In genomic region chr1:17059391-17060128, GRCh38 we compare ENCODE assay signal across 8 cellular contexts. TPM values are rescaled to one million over a fixed set of nuclear protein-coding genes. Genes with fewer than 3 reads are reported as not detected.
A peak's percentile ranks its signal among the peaks of the same experiment; 100 is the strongest.
DNase-seq lines count a peak whose midpoint lies in the region; ATAC-seq lines count a peak whose summit lies in the region.

No MANE protein-coding gene starts in this region.

- peak; percentile 82 for ATAC-seq in activated naive CD8-positive, alpha-beta T cell treated with anti-CD3 and anti-CD28 coated beads, Interleukin-2, amount 10 ng/mL, durations not matched to agents 7 days and 5 days (ENCODE audit: low read depth)

- POLR2A ChIA-PET in activated naive CD8-positive, alpha-beta T cell treated with anti-CD3 and anti-CD28 coated beads, Interleukin-2, amount 10 ng/mL, durations not matched to agents 7 days and 5 days (lab: Charles Lee): no interaction called here

- peaks cover 2% of the 10 kb centered on the region; the same call in 1 of the 2 replicates for H3K9me3 ChIP-seq in NT2/D1 (ENCODE audit: insufficient read depth, low read length)

- intact Hi-C loops in cardiac septum (cut with DNase I) (loop anchor here (2.0 to 5.0 kb wide), 3 partner anchors 63 to 278 kb away; no protein-coding TSS in a partner anchor), posterior cingulate gyrus (cut with DNase I) (loop anchor here (1.0 to 10.0 kb wide), 6 partner anchors 65 to 705 kb away; partner anchors contain the start of genes FBXO42 and RCC2)

- no peaks in the 10 kb centered on the region for H3K36me3 Mint-ChIP-seq in activated naive CD8-positive, alpha-beta T cell treated with anti-CD3 and anti-CD28 coated beads, Interleukin-2, amount 10 ng/mL, durations not matched to agents 7 days and 5 days

- peaks cover 6% of the 10 kb centered on the region for H3K4me1 Mint-ChIP-seq in activated naive CD8-positive, alpha-beta T cell treated with anti-CD3 and anti-CD28 coated beads, Interleukin-2, amount 10 ng/mL, durations not matched to agents 7 days and 5 days

- no peak overlapping the region for H3K4me3 ChIP-seq in NT2/D1 (ENCODE audit: insufficient read length, low read depth)

- no peaks in the 10 kb centered on the region for H3K27me3 ChIP-seq in NT2/D1 (ENCODE audit: insufficient read depth, insufficient read length)

- no peak overlapping the region for H3K27ac Mint-ChIP-seq in activated naive CD8-positive, alpha-beta T cell treated with anti-CD3 and anti-CD28 coated beads, Interleukin-2, amount 10 ng/mL, durations not matched to agents 7 days and 5 days

- H3K27me3 Mint-ChIP-seq in activated naive CD8-positive, alpha-beta T cell treated with anti-CD3 and anti-CD28 coated beads, Interleukin-2, amount 10 ng/mL, durations not matched to agents 7 days and 5 days: peaks cover 9% of the 10 kb centered on the region

- H3K4me3 Mint-ChIP-seq in activated naive CD8-positive, alpha-beta T cell treated with anti-CD3 and anti-CD28 coated beads, Interleukin-2, amount 10 ng/mL, durations not matched to agents 7 days and 5 days: no peak overlapping the region

- H3K9ac ChIP-seq in NT2/D1 (ENCODE audit: insufficient read length, low read depth): no peak overlapping the region

- peak; percentile 59 for DNase-seq in NK-92 treated with Interleukin-12 subunit alpha and Interleukin-12 subunit beta, amount 100 ng/mL, for 24 hours (lab: John Stamatoyannopoulos, UW)
- DNase-seq in NK-92 (lab: John Stamatoyannopoulos, UW; ENCODE audit: unreplicated experiment): no peak
- peak; percentile 81 for DNase-seq in HT-29 (ENCODE audit: low spot score)
- peak; percentile 58 for DNase-seq in NT2/D1 (ENCODE audit: low read depth, low spot score)
- DNase-seq in activated naive CD8-positive, alpha-beta T cell treated with anti-CD3 and anti-CD28 coated beads, Interleukin-2, amount 10 ng/mL, durations not matched to agents 7 days and 5 days: peak; percentile 52
- DNase-seq in cardiac septum (ENCODE audit: low spot score): peak; percentile 89
- peak; percentile 48 to 97 (median 78) for DNase-seq in posterior cingulate gyrus
- no peak for DNase-seq in cortex of kidney (lab: John Stamatoyannopoulos, UW)

- no peaks in the 10 kb centered on the region for H3K36me3 ChIP-seq in NT2/D1 (ENCODE audit: insufficient read depth, insufficient read length, low read length)

- peaks cover 1% of the 10 kb centered on the region for H3K9me3 Mint-ChIP-seq in activated naive CD8-positive, alpha-beta T cell treated with anti-CD3 and anti-CD28 coated beads, Interleukin-2, amount 10 ng/mL, durations not matched to agents 7 days and 5 days

- peaks cover 3% of the 10 kb centered on the region for H3K4me1 ChIP-seq in NT2/D1 (ENCODE audit: insufficient read depth, insufficient read length)

RNA-seq across cellular contexts. Expression of gene SDHB, which starts 5.7 kb away (rescaled TPM):
- total RNA-seq in HT-29 (2014; rRNA removed; shearing (Covaris generic)): 145 and 157 TPM in 2 replicates
- 10 to 100 TPM; 72.4 to 74.7 TPM for total RNA-seq in activated naive CD8-positive, alpha-beta T cell treated with anti-CD3 and anti-CD28 coated beads, Interleukin-2, amount 10 ng/mL, durations not matched to agents 7 days and 5 days
- 260 TPM for total RNA-seq in cardiac septum

RNA-seq across cellular contexts. Expression of gene ATP13A2, which starts 47.8 kb away (rescaled TPM):
- 82.3 and 114 TPM in 2 replicates for total RNA-seq in HT-29 (2014; rRNA removed; shearing (Covaris generic))
- total RNA-seq in activated naive CD8-positive, alpha-beta T cell treated with anti-CD3 and anti-CD28 coated beads, Interleukin-2, amount 10 ng/mL, durations not matched to agents 7 days and 5 days: 10 to 100 TPM; 45.1 to 45.3 TPM
- 13.3 TPM for total RNA-seq in cardiac septum

RNA-seq across cellular contexts. Expression of gene PADI2, which starts 59.7 kb away (rescaled TPM):
- total RNA-seq in HT-29 (2014; rRNA removed; shearing (Covaris generic)): 3.4 and 3.8 TPM in 2 replicates
- total RNA-seq in activated naive CD8-positive, alpha-beta T cell treated with anti-CD3 and anti-CD28 coated beads, Interleukin-2, amount 10 ng/mL, durations not matched to agents 7 days and 5 days: under 1 TPM; 0.08 to 0.23 TPM
- total RNA-seq in cardiac septum: 1.3 TPM

Comparison
In these comparisons a context has a peak if more than half of its experiments do, and no peak if none do; other contexts are left out.
1. DNase-seq: peak in NK-92 treated with Interleukin-12 subunit alpha and Interleukin-12 subunit beta, amount 100 ng/mL, for 24 hours (single experiment), HT-29 (single experiment), NT2/D1 (single experiment), activated naive CD8-positive, alpha-beta T cell treated with anti-CD3 and anti-CD28 coated beads, Interleukin-2, amount 10 ng/mL, durations not matched to agents 7 days and 5 days (single experiment), cardiac septum (single experiment) and posterior cingulate gyrus (10 of 10); none in NK-92 (single experiment) and cortex of kidney (single experiment).